21 cellular contexts compared by ENCODE assay signal in the genomic region with DNA sequence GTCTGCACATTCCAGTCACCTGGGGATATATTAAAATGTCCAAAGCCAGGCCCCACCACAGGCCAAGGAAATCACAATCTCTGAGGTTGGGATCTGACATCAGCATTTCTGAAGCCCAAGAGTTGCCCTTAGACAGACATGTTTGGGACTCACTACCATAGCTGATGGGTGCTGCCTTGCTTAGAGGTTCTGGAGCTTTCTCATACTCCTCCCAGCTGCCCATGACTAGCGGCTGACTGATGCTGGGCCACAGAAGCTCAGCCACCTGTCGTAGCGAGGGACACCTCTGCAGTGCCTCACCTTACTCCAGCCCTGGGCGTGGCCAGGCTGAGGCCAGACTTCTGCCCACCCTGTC. TPM values are rescaled to one million over a fixed set of nuclear protein-coding genes. Genes with fewer than 3 reads are reported as not detected.
"Had no signal": no experiment of that assay in that cellular context is flagged by ENCODE, and none has a peak within 500 bp of the region (broad histone marks: within the 10 kb centered on the region; RNA-seq: fewer than 3 reads in every experiment).

No MANE protein-coding gene starts in this region.

- DNase-seq: cortex of kidney; effector memory CD8-positive, alpha-beta T cell; esophagus squamous epithelium; foreskin fibroblast; left colon; mesendoderm; naive thymus-derived CD4-positive, alpha-beta T cell; posterior cingulate gyrus; sigmoid colon; stimulated activated CD4-positive, alpha-beta T cell treated with anti-CD3 and anti-CD28 coated beads, Interleukin-12 subunit alpha, Interleukin-12 subunit beta, amount 100 ng/mL, for 4 hours; stimulated activated naive CD4-positive, alpha-beta T cell treated with Interleukin-2 at 50 U/mL for 16 hours; upper lobe of left lung; uterus had no signal

- H3K4me1 Mint-ChIP-seq: neural crest cell had no signal

- H3K27me3 ChIP-seq: gastroesophageal sphincter, sigmoid colon, upper lobe of left lung, uterus had no signal

- H3K4me1 ChIP-seq: gastroesophageal sphincter, sigmoid colon, uterus had no signal

- H3K27ac ChIP-seq: epithelial cell of prostate, esophagus squamous epithelium, gastroesophageal sphincter, sigmoid colon, skin epidermis, upper lobe of left lung, uterus had no signal

- H3K9me3 Mint-ChIP-seq: effector memory CD8-positive, alpha-beta T cell; naive thymus-derived CD4-positive, alpha-beta T cell; neural crest cell had no signal

- H3K4me3 ChIP-seq: esophagus squamous epithelium, gastroesophageal sphincter, sigmoid colon, skin epidermis, upper lobe of left lung, uterus had no signal

- ATAC-seq: effector memory CD8-positive, alpha-beta T cell; left colon; naive thymus-derived CD4-positive, alpha-beta T cell had no signal

- H3K36me3 ChIP-seq: esophagus squamous epithelium, gastroesophageal sphincter, sigmoid colon, upper lobe of left lung, uterus had no signal

- H3K9me3 ChIP-seq: esophagus squamous epithelium, gastroesophageal sphincter, sigmoid colon, upper lobe of left lung, uterus had no signal

- H3K4me3 Mint-ChIP-seq: effector memory CD8-positive, alpha-beta T cell; naive thymus-derived CD4-positive, alpha-beta T cell; neural crest cell had no signal

- H3K27me3 Mint-ChIP-seq: effector memory CD8-positive, alpha-beta T cell had no signal

- H3K27ac Mint-ChIP-seq: effector memory CD8-positive, alpha-beta T cell; naive thymus-derived CD4-positive, alpha-beta T cell had no signal

RNA-seq across cellular contexts. Expression of a gene that starts 58.8 kb away (rescaled TPM):
- total RNA-seq: kidney epithelial cell, lung microvascular endothelial cell, neural crest cell, osteocyte, pulmonary artery endothelial cell had no signal
- polyA plus RNA-seq: naive thymus-derived CD4-positive, alpha-beta T cell had no signal
